In the genomic region with DNA sequence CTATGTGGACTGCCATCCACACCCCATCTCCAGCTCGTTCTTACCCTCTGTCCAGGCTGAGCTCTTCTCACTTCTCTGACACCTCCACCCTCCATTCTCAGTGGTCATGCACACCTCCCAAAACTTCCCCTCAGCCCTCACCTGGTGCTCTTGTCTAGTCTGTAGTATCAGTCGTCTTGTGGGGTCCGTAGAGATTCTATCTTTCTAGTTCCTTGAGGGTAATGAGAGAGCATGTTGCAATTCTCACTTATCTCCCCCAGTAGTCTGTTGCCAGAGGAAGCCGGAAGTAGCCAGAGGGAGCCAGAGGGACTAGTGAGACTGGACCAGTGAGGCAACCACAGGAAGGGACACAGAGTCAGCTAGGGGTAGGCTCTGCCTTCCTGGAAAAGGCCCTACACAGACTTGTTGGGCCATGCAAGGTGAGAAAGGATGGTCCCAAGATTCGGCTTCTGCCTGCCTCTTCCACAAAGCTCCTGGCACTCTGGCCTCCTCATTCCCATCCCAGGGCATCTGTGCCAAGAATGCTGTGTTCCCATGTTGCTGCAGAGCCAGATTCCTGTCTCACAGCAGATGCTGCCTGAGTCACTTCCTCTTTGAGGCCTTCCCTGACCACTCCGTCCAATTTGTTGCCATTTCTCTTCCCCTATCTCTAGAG, we compare ENCODE assay signal across 2 cellular contexts.
TF ChIP-seq lines count a peak whose summit lies in the region.

No MANE protein-coding gene starts in this region.

TF ChIP-seq in Ishikawa, 13 proteins besides CTCF, POLR2A, EP300 and RAD21 (continued from another document):
- TF ChIP-seq REST (IDR thresholded peaks at IDR 0.05; ENCODE audit: low read depth) (no peak), TCF12 (IDR thresholded peaks at IDR 0.05; ENCODE audit: low read depth) (no peak), ZBTB7A (IDR thresholded peaks at IDR 0.05; ENCODE audit: low read depth) (no peak), TEAD4 (IDR thresholded peaks at IDR 0.05) (peak; percentile 67), NFIC (IDR thresholded peaks at IDR 0.05) (peak; percentile 53), YY1 (IDR thresholded peaks at IDR 0.05; ENCODE audit: low read depth) (no peak)
- TF ChIP-seq, protein P1, sequence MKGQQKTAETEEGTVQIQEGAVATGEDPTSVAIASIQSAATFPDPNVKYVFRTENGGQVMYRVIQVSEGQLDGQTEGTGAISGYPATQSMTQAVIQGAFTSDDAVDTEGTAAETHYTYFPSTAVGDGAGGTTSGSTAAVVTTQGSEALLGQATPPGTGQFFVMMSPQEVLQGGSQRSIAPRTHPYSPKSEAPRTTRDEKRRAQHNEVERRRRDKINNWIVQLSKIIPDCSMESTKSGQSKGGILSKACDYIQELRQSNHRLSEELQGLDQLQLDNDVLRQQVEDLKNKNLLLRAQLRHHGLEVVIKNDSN (IDR thresholded peaks at IDR 0.05), result no peak

TF ChIP-seq in K562, 482 proteins besides CTCF, POLR2A, EP300 and RAD21 (continued from another document and continues in another):
- TF ChIP-seq GTF3C2 (IDR thresholded peaks at IDR 0.05; ENCODE audit: borderline replicate concordance, extremely low read depth, insufficient read length) (no peak), POLR2G (IDR thresholded peaks at IDR 0.05; ENCODE audit: low read depth, low read length) (no peak), SMAD4 (CRISPR knock-in tag; conservative IDR thresholded peaks at IDR 0.05) (peak; percentile 62; the same call in 1 of the 2 replicates), ZNF507 (tag; conservative IDR thresholded peaks at IDR 0.05) (no peak), CEBPZ (IDR thresholded peaks at IDR 0.05; ENCODE audit: borderline replicate concordance, low read depth, low read length) (no peak), L3MBTL2 (IDR thresholded peaks at IDR 0.05) (no peak), ZNF121 (CRISPR knock-in tag; conservative IDR thresholded peaks at IDR 0.05) (no peak), ZNF12 (CRISPR knock-in tag; IDR thresholded peaks at IDR 0.05) (no peak), MYC (IDR thresholded peaks at IDR 0.05; ENCODE audit: low read depth, low read length) (no peak), MYC (CRISPR knock-in tag; IDR thresholded peaks at IDR 0.05; ENCODE audit: borderline replicate concordance, low read depth) (no peak), ZNF592 (IDR thresholded peaks at IDR 0.05) (peak; percentile 40; the same call in 1 of the 2 replicates), MCM5 (IDR thresholded peaks at IDR 0.05; ENCODE audit: low read depth) (no peak), EGR1 (conservative IDR thresholded peaks at IDR 0.05) (no peak), ZBED1 (IDR thresholded peaks at IDR 0.05) (no peak), FOXJ3 (CRISPR knock-in tag; IDR thresholded peaks at IDR 0.05) (no peak), ARID1B (IDR thresholded peaks at IDR 0.05) (peak; percentile 66), ILF3 (IDR thresholded peaks at IDR 0.05; ENCODE audit: borderline replicate concordance) (no peak), SUPT5H (IDR thresholded peaks at IDR 0.05) (no peak), POU5F1 (IDR thresholded peaks at IDR 0.05; ENCODE audit: borderline replicate concordance, low read depth, low read length, partially characterized antibody) (no peak), MYBL2 (IDR thresholded peaks at IDR 0.05; ENCODE audit: low read depth) (no peak), MYBL2 (CRISPR knock-in tag; IDR thresholded peaks at IDR 0.05; ENCODE audit: borderline replicate concordance) (no peak), ERF (CRISPR knock-in tag; IDR thresholded peaks at IDR 0.05) (no peak), MLLT1 (IDR thresholded peaks at IDR 0.05) (no peak), DDX20 (tag; IDR thresholded peaks at IDR 0.05; ENCODE audit: low read depth) (no peak), SAFB2 (IDR thresholded peaks at IDR 0.05; ENCODE audit: borderline replicate concordance, low read depth, low read length, severe bottlenecking) (no peak), ETV5 (CRISPR knock-in tag; IDR thresholded peaks at IDR 0.05; ENCODE audit: low read depth) (peak; percentile 61; the same call in 1 of the 2 replicates)
- TF ChIP-seq, protein P2, sequence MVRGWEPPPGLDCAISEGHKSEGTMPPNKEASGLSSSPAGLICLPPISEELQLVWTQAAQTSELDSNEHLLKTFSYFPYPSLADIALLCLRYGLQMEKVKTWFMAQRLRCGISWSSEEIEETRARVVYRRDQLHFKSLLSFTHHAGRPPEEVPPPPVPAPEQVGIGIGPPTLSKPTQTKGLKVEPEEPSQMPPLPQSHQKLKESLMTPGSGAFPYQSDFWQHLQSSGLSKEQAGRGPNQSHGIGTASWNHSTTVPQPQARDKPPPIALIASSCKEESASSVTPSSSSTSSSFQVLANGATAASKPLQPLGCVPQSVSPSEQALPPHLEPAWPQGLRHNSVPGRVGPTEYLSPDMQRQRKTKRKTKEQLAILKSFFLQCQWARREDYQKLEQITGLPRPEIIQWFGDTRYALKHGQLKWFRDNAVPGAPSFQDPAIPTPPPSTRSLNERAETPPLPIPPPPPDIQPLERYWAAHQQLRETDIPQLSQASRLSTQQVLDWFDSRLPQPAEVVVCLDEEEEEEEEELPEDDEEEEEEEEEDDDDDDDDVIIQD (CRISPR knock-in tag; IDR thresholded peaks at IDR 0.05), result no peak
- TF ChIP-seq, protein P3, sequence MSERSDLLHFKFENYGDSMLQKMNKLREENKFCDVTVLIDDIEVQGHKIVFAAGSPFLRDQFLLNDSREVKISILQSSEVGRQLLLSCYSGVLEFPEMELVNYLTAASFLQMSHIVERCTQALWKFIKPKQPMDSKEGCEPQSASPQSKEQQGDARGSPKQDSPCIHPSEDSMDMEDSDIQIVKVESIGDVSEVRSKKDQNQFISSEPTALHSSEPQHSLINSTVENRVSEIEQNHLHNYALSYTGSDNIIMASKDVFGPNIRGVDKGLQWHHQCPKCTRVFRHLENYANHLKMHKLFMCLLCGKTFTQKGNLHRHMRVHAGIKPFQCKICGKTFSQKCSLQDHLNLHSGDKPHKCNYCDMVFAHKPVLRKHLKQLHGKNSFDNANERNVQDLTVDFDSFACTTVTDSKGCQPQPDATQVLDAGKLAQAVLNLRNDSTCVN (CRISPR knock-in tag; IDR thresholded peaks at IDR 0.05), result no peak
- TF ChIP-seq, protein P4, sequence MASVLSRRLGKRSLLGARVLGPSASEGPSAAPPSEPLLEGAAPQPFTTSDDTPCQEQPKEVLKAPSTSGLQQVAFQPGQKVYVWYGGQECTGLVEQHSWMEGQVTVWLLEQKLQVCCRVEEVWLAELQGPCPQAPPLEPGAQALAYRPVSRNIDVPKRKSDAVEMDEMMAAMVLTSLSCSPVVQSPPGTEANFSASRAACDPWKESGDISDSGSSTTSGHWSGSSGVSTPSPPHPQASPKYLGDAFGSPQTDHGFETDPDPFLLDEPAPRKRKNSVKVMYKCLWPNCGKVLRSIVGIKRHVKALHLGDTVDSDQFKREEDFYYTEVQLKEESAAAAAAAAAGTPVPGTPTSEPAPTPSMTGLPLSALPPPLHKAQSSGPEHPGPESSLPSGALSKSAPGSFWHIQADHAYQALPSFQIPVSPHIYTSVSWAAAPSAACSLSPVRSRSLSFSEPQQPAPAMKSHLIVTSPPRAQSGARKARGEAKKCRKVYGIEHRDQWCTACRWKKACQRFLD (CRISPR knock-in tag; IDR thresholded peaks at IDR 0.05), result no peak
- TF ChIP-seq, protein P5, sequence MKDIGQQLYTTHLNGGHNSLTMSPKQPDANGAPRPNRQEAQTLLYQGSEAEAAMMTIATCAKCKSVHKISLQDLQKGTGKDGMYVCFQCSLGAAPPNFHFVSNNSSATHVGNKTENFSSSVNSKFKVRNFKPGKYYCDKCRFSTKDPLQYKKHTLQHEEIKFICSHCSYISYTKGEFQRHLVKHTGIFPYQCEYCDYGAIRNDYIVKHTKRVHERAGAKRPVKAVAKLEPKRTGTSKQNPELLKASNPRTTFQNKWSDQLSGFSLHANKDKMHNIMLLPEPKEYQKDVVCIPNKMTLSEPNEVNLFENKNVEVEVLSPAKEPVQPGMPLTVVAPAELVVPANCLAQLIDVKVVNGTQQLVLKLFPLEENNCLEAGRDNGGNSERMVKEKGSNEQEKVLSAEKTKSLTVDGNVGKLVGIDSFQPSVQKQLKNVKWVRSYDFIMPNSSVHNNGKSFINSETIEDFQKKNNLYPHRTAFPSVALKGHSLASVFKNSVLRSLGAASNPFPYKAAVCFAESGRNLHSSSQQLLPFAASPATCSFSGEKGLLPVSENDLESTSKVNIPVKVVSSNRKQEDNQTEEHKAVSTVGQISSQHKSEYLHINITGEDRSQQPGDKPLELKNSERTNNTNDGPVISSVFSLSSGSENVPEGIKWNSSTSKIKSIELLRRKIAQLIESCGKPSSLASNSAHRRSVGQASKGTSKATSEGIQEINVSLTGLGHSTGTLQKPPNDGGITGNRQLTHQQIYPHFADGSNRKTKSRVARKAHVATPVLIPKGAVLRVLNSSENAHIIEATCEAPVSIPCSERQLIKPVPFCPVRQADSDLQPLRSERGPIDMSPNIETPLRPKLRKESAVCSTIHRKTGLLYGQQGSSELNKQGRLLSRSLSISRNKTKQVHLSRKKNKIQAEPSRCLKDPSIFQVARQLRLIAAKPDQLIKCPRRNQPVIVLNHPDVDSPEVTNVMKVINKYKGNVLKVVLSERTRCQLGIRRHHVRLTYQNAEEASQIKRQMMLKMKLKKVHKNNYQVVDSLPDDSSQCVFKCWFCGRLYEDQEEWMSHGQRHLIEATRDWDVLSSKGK (CRISPR knock-in tag; IDR thresholded peaks at IDR 0.05), result no peak
